In the genomic region with DNA sequence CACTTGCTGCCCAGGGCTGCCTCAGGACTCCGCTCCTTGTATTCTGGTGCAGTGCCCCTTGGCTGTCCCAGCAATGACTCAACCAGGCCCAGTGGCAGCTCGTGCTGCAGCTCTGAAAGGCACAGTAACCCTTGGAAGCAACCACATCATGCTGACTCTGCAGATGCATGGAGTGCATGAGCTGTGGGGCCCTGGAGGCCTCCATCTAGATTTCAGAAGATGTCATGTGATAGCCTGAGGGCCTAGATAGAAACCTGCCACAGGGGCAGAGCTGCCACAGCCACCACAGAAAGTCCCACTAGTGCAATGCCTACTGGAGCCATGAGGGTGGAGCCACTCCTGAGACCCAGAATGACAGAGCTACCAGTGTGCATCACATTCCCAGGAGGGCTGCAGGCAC, we compare ENCODE assay signal across 10 cellular contexts.
A peak's percentile ranks its signal among the peaks of the same experiment; 100 is the strongest.
DNase-seq lines count a peak whose midpoint lies in the region; ATAC-seq and TF ChIP-seq lines count a peak whose summit lies in the region.
"Had no signal": no experiment of that assay in that cellular context is flagged by ENCODE, and none has a peak within 500 bp of the region (broad histone marks: within the 10 kb centered on the region; RNA-seq: fewer than 3 reads in every experiment).

No MANE protein-coding gene starts in this region.

- TF ChIP-seq CTCF in brain microvascular endothelial cell (IDR thresholded peaks at IDR 0.05; ENCODE audit: low read depth, low read length, missing control alignments) = no peak
- TF ChIP-seq CTCF in osteoblast (IDR thresholded peaks at IDR 0.05; ENCODE audit: extremely low read depth, low read depth, low read length) = no peak

- H3K79me2 ChIP-seq in osteoblast (ENCODE audit: insufficient read depth, low read length) = peaks cover 3% of the 10 kb centered on the region

- H3K36me3 ChIP-seq in brain microvascular endothelial cell (replicated peaks) (no peaks in the 10 kb centered on the region), osteoblast (ENCODE audit: insufficient read depth, low read length) (no peaks in the 10 kb centered on the region)
- H3K36me3 ChIP-seq: thoracic aorta had no signal

- DNase-seq in ELR (ENCODE audit: low read depth) (peak; percentile 71), LHCN-M2 (ENCODE audit: low read depth) (peak; percentile 37), brain microvascular endothelial cell (peak; percentile 51), osteoblast (ENCODE audit: insufficient read length, low spot score, missing footprints) (no peak), medulla oblongata (ENCODE audit: extremely low spot score) (no peak)
- no peak for DNase-seq in activated T-cell treated with anti-CD3 and anti-CD28 coated beads, Interleukin-2, amount 50 U/mL, for 1 hour
- DNase-seq: H9, retina had no signal

- peak overlapping the region; percentile 67 for H3K27ac ChIP-seq in brain microvascular endothelial cell
- peak overlapping the region; percentile 4 for H3K27ac ChIP-seq in osteoblast (ENCODE audit: low read depth, low read length)
- H3K27ac ChIP-seq: thoracic aorta had no signal

- no peaks in the 10 kb centered on the region for H4K20me1 ChIP-seq in osteoblast (ENCODE audit: insufficient read depth, low read length)

- H3K27me3 ChIP-seq in brain microvascular endothelial cell (replicated peaks) (no peaks in the 10 kb centered on the region), osteoblast (ENCODE audit: insufficient read depth, low read length) (no peaks in the 10 kb centered on the region)

- H3K4me2 ChIP-seq in osteoblast (ENCODE audit: insufficient read depth, low read length) = peak overlapping the region; percentile 9

- ATAC-seq in GM21529 (IDR thresholded peaks at IDR 0.05; ENCODE audit: unreplicated experiment) = no peak

- H3K4me3 ChIP-seq in brain microvascular endothelial cell (ENCODE audit: low read depth, low read length) = no peak overlapping the region
- no peak overlapping the region for H3K4me3 ChIP-seq in osteoblast (ENCODE audit: insufficient read depth, low read length)
- H3K4me3 ChIP-seq: thoracic aorta had no signal

- in situ Hi-C loops in brain microvascular endothelial cell (cut with HindIII; ENCODE audit: low pct_ligation_motif_present, low sequenced_read_pairs) = no loop called here

- no peak overlapping the region for H2AFZ ChIP-seq in osteoblast (ENCODE audit: low read length)

- peaks cover 17% of the 10 kb centered on the region for H3K4me1 ChIP-seq in osteoblast (ENCODE audit: insufficient read depth, low read length)

- H3K9me3 ChIP-seq in osteoblast (ENCODE audit: low read depth, low read length) = no peaks in the 10 kb centered on the region
- H3K9me3 ChIP-seq: thoracic aorta had no signal

Comparison
In these comparisons a context has a peak if more than half of its experiments do, and no peak if none do; other contexts are left out.
1. DNase-seq: peak in ELR (single experiment), LHCN-M2 (single experiment) and brain microvascular endothelial cell (single experiment); none in osteoblast (single experiment), activated T-cell treated with anti-CD3 and anti-CD28 coated beads, Interleukin-2, amount 50 U/mL, for 1 hour (single experiment) and medulla oblongata (single experiment).